ENCODE assay signal across 23 cellular contexts in genomic region chr15:35126236-35126635, GRCh38. TPM values are rescaled to one million over a fixed set of nuclear protein-coding genes. Genes with fewer than 3 reads are reported as not detected.
A peak's percentile ranks its signal among the peaks of the same experiment; 100 is the strongest.
DNase-seq lines count a peak whose midpoint lies in the region; ATAC-seq, FAIRE-seq and TF ChIP-seq lines count a peak whose summit lies in the region.
"Had no signal": no experiment of that assay in that cellular context is flagged by ENCODE, and none has a peak within 500 bp of the region (broad histone marks: within the 10 kb centered on the region; RNA-seq: fewer than 3 reads in every experiment).

No MANE protein-coding gene starts in this region.

- H3K18ac ChIP-seq in mesendoderm (ENCODE audit: low read length) = no peak overlapping the region

- H3K4me2 ChIP-seq in K562 (ENCODE audit: insufficient read depth, low read length) (no peak overlapping the region), mesendoderm (ENCODE audit: low read length) (no peak overlapping the region), MM.1S (ENCODE audit: low read depth, low read length) (no peak overlapping the region)
- H3K4me2 ChIP-seq: GM23338 had no signal

- BruUV-seq in K562 (replicated peaks; lab: Mats Ljungman, UMichigan) = no TSS peak

- H3K9ac ChIP-seq in K562 (ENCODE audit: insufficient read depth in 1 of 2, low read depth in 2 of 2, low read length in 2 of 2) (no peak overlapping the region), mesendoderm (ENCODE audit: low read length) (no peak overlapping the region), MM.1S (ENCODE audit: low read length) (no peak overlapping the region)

- H3K79me1 ChIP-seq in mesendoderm (ENCODE audit: low read length) = no peaks in the 10 kb centered on the region

- H3K79me2 ChIP-seq in K562 (ENCODE audit: control insufficient read depth, insufficient read depth, low read length) = no peaks in the 10 kb centered on the region
- no peaks in the 10 kb centered on the region for H3K79me2 ChIP-seq in mesendoderm (ENCODE audit: control insufficient read depth, insufficient read depth, low read length)
- H3K79me2 ChIP-seq in MM.1S (ENCODE audit: low read length) = no peaks in the 10 kb centered on the region

- POLR2A ChIA-PET in K562 (lab: Yijun Ruan, JAX) = no interaction called here
- POLR2A ChIA-PET in RWPE1 (lab: Yijun Ruan, JAX; ENCODE audit: low non-redundant PET) = no interaction called here

- H3K9me3 ChIP-seq in K562 (replicated peaks; ENCODE audit: control insufficient read depth, insufficient read depth, low read depth, low read length) (no peaks in the 10 kb centered on the region; the same call in 1 of the 2 replicates), MM.1S (replicated peaks; ENCODE audit: insufficient read depth, low read length) (no peaks in the 10 kb centered on the region)
- H3K9me3 ChIP-seq: Caco-2 had no signal

- H3K4ac ChIP-seq in mesendoderm (ENCODE audit: low read depth, low read length) = no peak overlapping the region

- 56% methylated on average over 1 of the region's 1 CpG for WGBS in K562 (ENCODE audit: insufficient coverage, low coverage, missing lambda C conversion rate)
- WGBS in mesendoderm (ENCODE audit: extremely low coverage, insufficient coverage, low lambda C conversion rate) = no CpG with 5 or more reads among the region's 1 CpG

- no peak overlapping the region for H4K8ac ChIP-seq in mesendoderm (ENCODE audit: low read depth, low read length)

- FAIRE-seq in K562 (lab: Jason Lieb, UNC) = no peak
- FAIRE-seq: GM12891, GM18507 had no signal

- H4K5ac ChIP-seq in mesendoderm (ENCODE audit: low read length) = no peak overlapping the region

- H2BK15ac ChIP-seq in mesendoderm (replicated peaks; ENCODE audit: low read depth) = no peak overlapping the region

- no peak overlapping the region for H3K4me3 ChIP-seq in K562
- H3K4me3 ChIP-seq in mesendoderm (ENCODE audit: low read length) = no peak overlapping the region
- H3K4me3 ChIP-seq in MM.1S (ENCODE audit: low read length) = no peak overlapping the region
- H3K4me3 ChIP-seq: GM23338 had no signal

- H2AFZ ChIP-seq in K562 (ENCODE audit: low read depth, low read length) (no peak overlapping the region), MM.1S (ENCODE audit: low read length) (no peak overlapping the region)
- H2AFZ ChIP-seq: GM23338 had no signal

- no peaks in the 10 kb centered on the region for H3K9me1 ChIP-seq in K562 (ENCODE audit: control insufficient read depth, insufficient read depth, low read length)

- TF ChIP-seq EP300 in K562 (IDR thresholded peaks at IDR 0.05; ENCODE audit: low read length) = no peak

- no peak overlapping the region for H3K56ac ChIP-seq in mesendoderm (ENCODE audit: low read length)

- H3F3A ChIP-seq in MM.1S (ENCODE audit: insufficient read depth, low read length) = no peaks in the 10 kb centered on the region

- H2AK5ac ChIP-seq in mesendoderm (ENCODE audit: low read length) = no peak overlapping the region

- intact Hi-C loops in K562 (cut with micrococcal nuclease) = no loop called here

- H3K9me2 ChIP-seq in MM.1S (replicated peaks; ENCODE audit: insufficient read depth, low read length) = no peaks in the 10 kb centered on the region

- no peak overlapping the region for H3K23ac ChIP-seq in mesendoderm (ENCODE audit: low read length)

- H3K27me3 ChIP-seq in K562 (ENCODE audit: control insufficient read depth in 2 of 2, insufficient read depth in 2 of 2, low read length in 2 of 2) (no peaks in the 10 kb centered on the region), mesendoderm (ENCODE audit: insufficient read depth, low read length, poor library complexity) (no peaks in the 10 kb centered on the region), MM.1S (replicated peaks; ENCODE audit: insufficient read depth, low read length) (no peaks in the 10 kb centered on the region)

- no peaks in the 10 kb centered on the region for H3K36me3 ChIP-seq in K562 (ENCODE audit: control insufficient read depth, insufficient read depth, low read length)
- no peaks in the 10 kb centered on the region for H3K36me3 ChIP-seq in mesendoderm (ENCODE audit: control insufficient read depth, insufficient read depth, low read length)
- H3K36me3 ChIP-seq in MM.1S (replicated peaks; ENCODE audit: insufficient read depth, low read length) = no peaks in the 10 kb centered on the region

- CTCF ChIA-PET in K562 (lab: Yijun Ruan, JAX; ENCODE audit: low intra/inter-chr PET ratio) = no interaction called here
- CTCF ChIA-PET in RWPE1 (lab: Yijun Ruan, JAX) = no interaction called here

- TF ChIP-seq RAD21 in K562 (CRISPR knock-in tag; conservative IDR thresholded peaks at IDR 0.05 in 1 of 2, IDR thresholded peaks at IDR 0.05 in 1 of 2) = no peak

- TF ChIP-seq POLR2A in K562 (conservative IDR thresholded peaks at IDR 0.05) = no peak

- no peaks in the 10 kb centered on the region for H4K20me1 ChIP-seq in K562 (replicated peaks; ENCODE audit: control insufficient read depth, insufficient read depth, low read length)
- no peaks in the 10 kb centered on the region for H4K20me1 ChIP-seq in MM.1S (ENCODE audit: insufficient read depth, low read length)

- H2BK120ac ChIP-seq in mesendoderm (ENCODE audit: low read depth, low read length) = no peak overlapping the region

- TF ChIP-seq CTCF in K562 (IDR thresholded peaks at IDR 0.05 in 2 of 3, conservative IDR thresholded peaks at IDR 0.05 in 1 of 3; ENCODE audit: insufficient read depth in 2 of 3, low read depth in 1 of 3, low read length in 3 of 3) (no peak), MM.1S (IDR thresholded peaks at IDR 0.05; ENCODE audit: low read length) (no peak), RWPE1 (conservative IDR thresholded peaks at IDR 0.05; ENCODE audit: low read depth) (no peak)

- DNase-seq in NCI-H226 (peak; percentile 6), K562 (ENCODE audit: extremely low read depth in 1 of 4, low spot score in 3 of 4) (no peak), mesendoderm (peak; percentile 39), MM.1S (no peak), RWPE1 (ENCODE audit: low spot score) (no peak), DMS114 treated with DMSO at 0.1 percent for 48 hours (lab: John Stamatoyannopoulos, UW; ENCODE audit: unreplicated experiment) (no peak), mesenteric fat pad (ENCODE audit: low spot score) (no peak)
- DNase-seq: C1 segment of cervical spinal cord; Caco-2; CD4-positive, CD25-positive, alpha-beta regulatory T cell; CD8-positive, alpha-beta T cell; DMS79; GF-D8; H9; HFFc6 had no signal

- ATAC-seq in K562 = no peak
- ATAC-seq: CD8-positive, alpha-beta T cell; GM23338 had no signal

- H3K4me1 ChIP-seq in K562 (replicated peaks in 1 of 2; ENCODE audit: control insufficient read depth in 2 of 2, insufficient read depth in 2 of 2, low read length in 2 of 2) (no peaks in the 10 kb centered on the region), mesendoderm (ENCODE audit: control insufficient read depth, low read depth, low read length) (no peaks in the 10 kb centered on the region), MM.1S (ENCODE audit: low read length) (no peaks in the 10 kb centered on the region)
- H3K4me1 ChIP-seq: Caco-2 had no signal

- in situ Hi-C loops in K562 (cut with MboI) = no loop called here

- no peak overlapping the region for H2BK5ac ChIP-seq in mesendoderm (ENCODE audit: low read length)

- H3K27ac ChIP-seq in K562 (ENCODE audit: extremely low read depth, low read depth, low read length) (no peak overlapping the region), mesendoderm (ENCODE audit: low read depth, low read length) (no peak overlapping the region), MM.1S (ENCODE audit: low read length) (no peak overlapping the region), RWPE1 (no peak overlapping the region)

TF ChIP-seq in K562, 482 proteins besides CTCF, POLR2A, EP300 and RAD21:
- no peak for TF ChIP-seq MTA3 (IDR thresholded peaks at IDR 0.05; ENCODE audit: borderline replicate concordance)
- 0 out of 2 replicates have a peak, but pooled peaks have one; percentile 12 for TF ChIP-seq ZNF316 (IDR thresholded peaks at IDR 0.05)

RNA-seq across cellular contexts. Expression of gene NANOGP8, which starts 41.1 kb away (rescaled TPM):
- not detected in 2 replicates for total RNA-seq in K562 (2011; cell fraction: chromatin; rRNA removed; ENCODE audit: low replicate concordance)
- total RNA-seq in K562 (2011; cell fraction: nucleolus; rRNA removed) = not detected in 2 replicates
- not detected in 2 replicates for total RNA-seq in K562 (2011; cell fraction: nucleoplasm; rRNA removed)
- total RNA-seq in K562 (2014; rRNA removed) = not detected in 2 replicates
- total RNA-seq in K562 (2014; rRNA removed; fragmentation: Illumina TruSeq; extraction: Trizol) = not detected in 2 replicates
- total RNA-seq in K562 (2015; rRNA removed; fragmentation: Illumina TruSeq; extraction: Trizol) = not detected in 2 replicates
- total RNA-seq in K562 (2021) = not detected in 2 replicates
- not detected in 2 replicates for polyA plus RNA-seq in K562 (2011; rRNA removed)
- polyA plus RNA-seq in K562 (2011; cell fraction: cytosol; rRNA removed) = not detected in 2 replicates
- not detected in 2 replicates for polyA plus RNA-seq in K562 (2011; cell fraction: nucleus; rRNA removed)
- not detected in 2 replicates for polyA plus RNA-seq in K562 (2012)
- polyA plus RNA-seq in K562 (2014; fragmentation: Illumina TruSeq; extraction: Trizol) = not detected in 2 replicates
- not detected for polyA plus RNA-seq in K562 (2014; fragmentation: Nextera tagmentation; extraction: Ambion mirVana)
- polyA plus RNA-seq in K562 (2014; rRNA removed) = not detected in 2 replicates
- not detected in 2 replicates for polyA minus RNA-seq in K562 (2011; rRNA and poly(A)+ RNA removed)
- not detected in 2 replicates for polyA minus RNA-seq in K562 (2011; cell fraction: cytosol; rRNA and poly(A)+ RNA removed)
- polyA minus RNA-seq in K562 (2011; cell fraction: nucleus; rRNA and poly(A)+ RNA removed) = not detected in 2 replicates
- 39.5 TPM for polyA plus RNA-seq in mesendoderm (2013, experiment 1 of 2)
- 39.7 TPM for polyA plus RNA-seq in mesendoderm (2013, experiment 2 of 2)
- not detected for total RNA-seq in mesenteric fat pad
- total RNA-seq: A172; A673; Caco-2; CD4-positive, CD25-positive, alpha-beta regulatory T cell; CD8-positive, alpha-beta T cell; G401; H4; HFFc6 had no signal
- polyA plus RNA-seq: BJ; CD4-positive, CD25-positive, alpha-beta regulatory T cell had no signal

Comparison
In these comparisons a context has a peak if more than half of its experiments do, and no peak if none do; other contexts are left out.
1. DNase-seq: peak in NCI-H226 (single experiment) and mesendoderm (single experiment); none in K562 (0 of 4), MM.1S (single experiment), RWPE1 (single experiment), DMS114 treated with DMSO at 0.1 percent for 48 hours (single experiment) and mesenteric fat pad (single experiment).